ENCODE assay signal across 8 cellular contexts in the genomic region with DNA sequence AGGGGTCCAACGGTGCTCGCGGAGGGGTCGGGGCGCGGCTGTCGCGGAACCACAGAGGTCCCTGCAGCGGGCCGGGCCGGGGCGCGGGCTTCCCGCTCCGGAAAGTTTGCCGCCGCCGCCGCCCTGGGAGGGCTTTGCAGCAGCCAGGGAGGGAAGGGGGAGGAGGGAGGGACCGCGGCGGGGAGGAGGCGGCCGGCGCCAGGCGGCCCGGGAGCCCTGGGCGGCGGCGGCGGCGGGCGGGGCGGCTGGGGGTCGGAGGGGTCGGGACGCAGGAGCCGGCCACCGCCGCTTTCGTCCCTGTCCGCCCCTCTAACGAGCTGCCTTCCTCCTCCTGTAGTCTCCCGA. TPM values are rescaled to one million over a fixed set of nuclear protein-coding genes. Genes with fewer than 3 reads are reported as not detected.
A peak's percentile ranks its signal among the peaks of the same experiment; 100 is the strongest.
DNase-seq lines count a peak whose midpoint lies in the region; ATAC-seq, FAIRE-seq and TF ChIP-seq lines count a peak whose summit lies in the region.

No MANE protein-coding gene starts in this region.

- no peak for TF ChIP-seq POLR2A in NB4 (IDR thresholded peaks at IDR 0.05; ENCODE audit: extremely low read depth, insufficient read length)

- no peaks in the 10 kb centered on the region for H3K36me3 Mint-ChIP-seq in mesothelial cell of epicardium

- no peaks in the 10 kb centered on the region for H3K4me1 ChIP-seq in adipocyte (ENCODE audit: control insufficient read depth, insufficient read depth, low read length)
- H3K4me1 ChIP-seq in thoracic aorta (ENCODE audit: control insufficient read depth in 1 of 2, low read depth in 2 of 2): peaks cover 15 to 20% of the 10 kb centered on the region in 2 donors

- H3K27me3 Mint-ChIP-seq in mesothelial cell of epicardium (ENCODE audit: low read depth): peaks cover 8% of the 10 kb centered on the region

- H3K4me1 Mint-ChIP-seq in mesothelial cell of epicardium: peaks cover under 1% of the 10 kb centered on the region

- H3K27ac ChIP-seq in layer of hippocampus (ENCODE audit: low read depth, low read length) (peak overlapping the region; percentile 52), thoracic aorta (no peak overlapping the region)

- DNase-seq in NB4 (ENCODE audit: low read depth) (peak; percentile 51), adipocyte (ENCODE audit: low read depth) (peak; percentile 64), thoracic aorta (ENCODE audit: low spot score) (no peak), D721Med (ENCODE audit: insufficient read length, low spot score) (no peak), mesothelial cell of epicardium (ENCODE audit: low spot score in 2 of 2, unreplicated experiment in 2 of 2) (no peak)

- no peak for FAIRE-seq in D721Med (lab: Jason Lieb, UNC)

- H3K27me3 ChIP-seq in adipocyte (replicated peaks; ENCODE audit: control insufficient read depth, insufficient read depth, low read length) (peaks cover 23% of the 10 kb centered on the region), layer of hippocampus (ENCODE audit: control insufficient read depth, insufficient read depth, low read length) (peaks cover 25% of the 10 kb centered on the region), thoracic aorta (replicated peaks; ENCODE audit: insufficient read depth) (no peaks in the 10 kb centered on the region)

- H3K4me3 ChIP-seq in NB4 (ENCODE audit: low read depth, low read length) (no peak overlapping the region), adipocyte (ENCODE audit: low read length) (no peak overlapping the region), thoracic aorta (peak overlapping the region; percentile 61)

- H3K9me3 ChIP-seq in adipocyte (ENCODE audit: control insufficient read depth, low read length): no peaks in the 10 kb centered on the region
- H3K9me3 ChIP-seq in thoracic aorta: no peaks in the 10 kb centered on the region

- no peak overlapping the region for H3K27ac Mint-ChIP-seq in mesothelial cell of epicardium

- ATAC-seq in GM19035 (IDR thresholded peaks at IDR 0.05; ENCODE audit: unreplicated experiment) (peak; percentile 21), thoracic aorta (ENCODE audit: insufficient number of reproducible peaks, low FRiP score, low read depth) (no peak), GM18870 (IDR thresholded peaks at IDR 0.05; ENCODE audit: unreplicated experiment) (no peak)

- no peak overlapping the region for H3K4me3 Mint-ChIP-seq in mesothelial cell of epicardium

- no peak overlapping the region for H3K9ac ChIP-seq in adipocyte (ENCODE audit: low read length)

- H3K9me3 Mint-ChIP-seq in mesothelial cell of epicardium: no peaks in the 10 kb centered on the region

- H3K36me3 ChIP-seq in adipocyte (ENCODE audit: control insufficient read depth, insufficient read depth, low read length, severe bottlenecking): no peaks in the 10 kb centered on the region
- no peaks in the 10 kb centered on the region for H3K36me3 ChIP-seq in thoracic aorta

- no peak for TF ChIP-seq CTCF in NB4 (IDR thresholded peaks at IDR 0.05; ENCODE audit: low read depth, low read length)
- no peak for TF ChIP-seq CTCF in thoracic aorta (IDR thresholded peaks at IDR 0.05)
- no peak for TF ChIP-seq CTCF in D721Med (IDR thresholded peaks at IDR 0.05; ENCODE audit: insufficient read depth, missing control alignments)
- no peak for TF ChIP-seq CTCF in mesothelial cell of epicardium (IDR thresholded peaks at IDR 0.05; ENCODE audit: unreplicated experiment)

RNA-seq across cellular contexts. Expression of gene FGFR3, which starts 0.4 kb away (rescaled TPM):
- total RNA-seq in thoracic aorta (1 to 10 TPM in 1 of 2 donors, under 1 TPM in 1; 0.68 to 1.4 TPM), mesothelial cell of epicardium (30.9 to 37.6 TPM (median 32.9 TPM) in 3 replicates)

Comparison
In these comparisons a context has a peak if more than half of its experiments do, and no peak if none do; other contexts are left out.
1. DNase-seq: peak in NB4 (single experiment) and adipocyte (single experiment); none in thoracic aorta (single experiment), D721Med (single experiment) and mesothelial cell of epicardium (0 of 2).
2. RNA of gene FGFR3, which starts 0.4 kb away (total RNA-seq): 30.9 to 37.6 TPM in mesothelial cell of epicardium; 0.68 to 1.4 TPM in thoracic aorta; every median in the first group is over 10 times any median in the second.